9 cellular contexts compared by ENCODE assay signal in the genomic region with DNA sequence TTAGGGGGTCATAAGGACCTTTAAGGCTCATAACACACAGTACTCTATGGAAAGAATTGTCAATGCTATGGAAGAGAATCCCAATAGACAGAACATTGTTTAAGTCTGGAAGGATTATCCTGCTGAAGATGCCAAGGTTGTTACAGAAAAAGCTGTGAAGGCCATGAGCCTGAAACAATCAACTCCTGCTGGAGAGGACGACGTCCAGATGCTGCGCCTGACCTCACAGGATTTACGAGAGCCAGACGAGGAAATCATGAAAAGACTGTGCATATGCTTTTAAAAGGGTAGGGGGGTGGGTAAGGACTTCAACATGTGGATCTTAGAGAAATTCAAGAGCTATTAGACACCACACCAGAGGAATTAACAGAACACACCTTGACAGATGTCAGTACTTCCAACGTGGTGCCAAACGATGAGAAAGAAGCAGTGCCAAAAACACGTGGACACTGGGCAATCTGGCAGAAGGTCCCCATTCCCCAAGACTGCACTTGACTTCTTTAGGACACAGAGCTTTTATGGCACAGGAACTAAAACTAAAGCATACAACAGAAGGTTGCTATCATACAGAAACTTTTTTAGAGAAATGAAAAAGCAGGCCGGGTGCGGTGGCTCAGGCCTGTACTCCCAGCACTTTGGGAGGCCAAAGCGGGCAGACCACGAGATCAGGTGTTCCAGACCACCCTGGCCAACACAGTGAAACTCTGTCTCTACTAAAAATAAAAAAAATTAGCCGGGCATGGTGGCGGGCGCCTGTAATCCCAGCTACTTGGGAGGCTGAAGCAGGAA. TPM values are rescaled to one million over a fixed set of nuclear protein-coding genes. Genes with fewer than 3 reads are reported as not detected.
DNase-seq lines count a peak whose midpoint lies in the region; ATAC-seq and TF ChIP-seq lines count a peak whose summit lies in the region.
"Had no signal": no experiment of that assay in that cellular context is flagged by ENCODE, and none has a peak within 500 bp of the region (broad histone marks: within the 10 kb centered on the region; RNA-seq: fewer than 3 reads in every experiment).

No MANE protein-coding gene starts in this region.

- peak overlapping the region; percentile 11 to 91 (median 44); a peak in 19 of 22 replicates for H3K4me2 ChIP-seq in BLaER1 treated with 17β-estradiol and CSF1 and Interleukin-3, amounts not matched to agents 10 nM and 100 nM

- DNase-seq in HFF-Myc (ENCODE audit: extremely low read depth, low read depth), result peak; percentile 46
- peak; percentile 29 for DNase-seq in chondrocyte (ENCODE audit: low spot score)
- no peak for DNase-seq in natural killer cell treated with Interleukin-12 subunit alpha and Interleukin-12 subunit beta and Interleukin-15 and Interleukin-18, amount 100 ng/mL, for 72 hours (ENCODE audit: low spot score)
- DNase-seq in NCI-H2227 treated with DMSO at 0.1 percent for 48 hours (lab: John Stamatoyannopoulos, UW), result no peak
- DNase-seq in central memory CD4-positive, alpha-beta T cell, result no peak
- no peak for DNase-seq in stimulated activated CD4-positive, alpha-beta T cell treated with anti-CD3 and anti-CD28 coated beads, Interleukin-4, amount 100 ng/mL, for 24 hours
- no peak for DNase-seq in foreskin keratinocyte
- DNase-seq: NCI-H1694 had no signal

- no peak overlapping the region for H3K4me3 ChIP-seq in BLaER1 treated with 17β-estradiol and CSF1 and Interleukin-3, amounts not matched to agents 10 nM and 100 nM
- H3K4me3 ChIP-seq in HFF-Myc (replicated peaks; ENCODE audit: low read depth, low read length), result no peak overlapping the region

- no peaks in the 10 kb centered on the region for H3K27me3 Mint-ChIP-seq in chondrocyte (ENCODE audit: low read depth)
- no peaks in the 10 kb centered on the region for H3K27me3 Mint-ChIP-seq in natural killer cell treated with Interleukin-12 subunit alpha and Interleukin-12 subunit beta and Interleukin-15 and Interleukin-18, amount 100 ng/mL, for 72 hours

- no peak for TF ChIP-seq CTCF in HFF-Myc (IDR thresholded peaks at IDR 0.05; ENCODE audit: low read depth, low read length, missing control alignments)
- TF ChIP-seq CTCF in chondrocyte (IDR thresholded peaks at IDR 0.05), result no peak
- TF ChIP-seq CTCF in foreskin keratinocyte (conservative IDR thresholded peaks at IDR 0.05), result no peak

- peak overlapping the region; percentile 49 for H3K27ac Mint-ChIP-seq in chondrocyte (ENCODE audit: unreplicated experiment)
- peak overlapping the region; percentile 10 to 49 for H3K27ac Mint-ChIP-seq in natural killer cell treated with Interleukin-12 subunit alpha and Interleukin-12 subunit beta and Interleukin-15 and Interleukin-18, amount 100 ng/mL, for 72 hours

- peaks cover 4% of the 10 kb centered on the region for H3K36me3 Mint-ChIP-seq in chondrocyte (ENCODE audit: low read depth)
- H3K36me3 Mint-ChIP-seq in natural killer cell treated with Interleukin-12 subunit alpha and Interleukin-12 subunit beta and Interleukin-15 and Interleukin-18, amount 100 ng/mL, for 72 hours, result no peaks in the 10 kb centered on the region

- no peak for ATAC-seq in natural killer cell treated with Interleukin-12 subunit alpha and Interleukin-12 subunit beta and Interleukin-15 and Interleukin-18, amount 100 ng/mL, for 72 hours
- no peak for ATAC-seq in foreskin keratinocyte

- no peaks in the 10 kb centered on the region for H3K9me3 ChIP-seq in BLaER1 treated with 17β-estradiol and CSF1 and Interleukin-3, amounts not matched to agents 10 nM and 100 nM (replicated peaks in 1 of 11)

- H3K9me3 Mint-ChIP-seq in chondrocyte (ENCODE audit: low read depth), result no peaks in the 10 kb centered on the region
- no peaks in the 10 kb centered on the region for H3K9me3 Mint-ChIP-seq in natural killer cell treated with Interleukin-12 subunit alpha and Interleukin-12 subunit beta and Interleukin-15 and Interleukin-18, amount 100 ng/mL, for 72 hours

- peak overlapping the region in 6 of 11 experiments; percentile 3 to 46 (median 28); a peak in 5 of 22 replicates for H3K9ac ChIP-seq in BLaER1 treated with 17β-estradiol and CSF1 and Interleukin-3, amounts not matched to agents 10 nM and 100 nM

- no peaks in the 10 kb centered on the region for H3K27me3 ChIP-seq in BLaER1 treated with 17β-estradiol and CSF1 and Interleukin-3, amounts not matched to agents 10 nM and 100 nM
- H3K27me3 ChIP-seq in foreskin keratinocyte, result no peaks in the 10 kb centered on the region

- peaks cover 69 to 95% (median 85%) of the 10 kb centered on the region in 10 experiments for H3K4me1 ChIP-seq in BLaER1 treated with 17β-estradiol and CSF1 and Interleukin-3, amounts not matched to agents 10 nM and 100 nM
- no peaks in the 10 kb centered on the region for H3K4me1 ChIP-seq in foreskin keratinocyte

- no peak overlapping the region for H3K4me3 Mint-ChIP-seq in chondrocyte (ENCODE audit: unreplicated experiment)
- H3K4me3 Mint-ChIP-seq in natural killer cell treated with Interleukin-12 subunit alpha and Interleukin-12 subunit beta and Interleukin-15 and Interleukin-18, amount 100 ng/mL, for 72 hours, result no peak overlapping the region

- peaks cover 100% of the 10 kb centered on the region in 11 experiments for H4K20me1 ChIP-seq in BLaER1 treated with 17β-estradiol and CSF1 and Interleukin-3, amounts not matched to agents 10 nM and 100 nM

- H3K36me3 ChIP-seq in BLaER1 treated with 17β-estradiol and CSF1 and Interleukin-3, amounts not matched to agents 10 nM and 100 nM, result peaks cover 22 to 76% (median 61%) of the 10 kb centered on the region in 11 experiments

- peaks cover 33% of the 10 kb centered on the region for H3K4me1 Mint-ChIP-seq in chondrocyte (ENCODE audit: low read depth)
- H3K4me1 Mint-ChIP-seq in natural killer cell treated with Interleukin-12 subunit alpha and Interleukin-12 subunit beta and Interleukin-15 and Interleukin-18, amount 100 ng/mL, for 72 hours (ENCODE audit: low read depth in 2 of 2), result peaks cover 49 to 50% of the 10 kb centered on the region in 2 donors

- peak overlapping the region in 10 of 11 experiments; percentile 0 to 52 (median 28); a peak in 13 of 22 replicates for H3K27ac ChIP-seq in BLaER1 treated with 17β-estradiol and CSF1 and Interleukin-3, amounts not matched to agents 10 nM and 100 nM
- no peak overlapping the region for H3K27ac ChIP-seq in foreskin keratinocyte

RNA-seq across cellular contexts. Expression of gene GNB1, which starts 43.2 kb away (rescaled TPM):
- total RNA-seq in chondrocyte (419 to 543 TPM (median 538 TPM) in 3 replicates), foreskin keratinocyte (251 and 257 TPM in 2 replicates)
- 100 to 1,000 TPM; 361 to 446 TPM for total RNA-seq in natural killer cell treated with Interleukin-12 subunit alpha and Interleukin-12 subunit beta and Interleukin-15 and Interleukin-18, amount 100 ng/mL, for 72 hours
- polyA plus RNA-seq in foreskin keratinocyte, result 195 and 222 TPM in 2 replicates

Comparison
In these comparisons a context has a peak if more than half of its experiments do, and no peak if none do; other contexts are left out.
1. DNase-seq: peak in HFF-Myc (single experiment) and chondrocyte (single experiment); none in natural killer cell treated with Interleukin-12 subunit alpha and Interleukin-12 subunit beta and Interleukin-15 and Interleukin-18, amount 100 ng/mL, for 72 hours (single experiment), NCI-H2227 treated with DMSO at 0.1 percent for 48 hours (single experiment), central memory CD4-positive, alpha-beta T cell (single experiment), stimulated activated CD4-positive, alpha-beta T cell treated with anti-CD3 and anti-CD28 coated beads, Interleukin-4, amount 100 ng/mL, for 24 hours (single experiment) and foreskin keratinocyte (0 of 2).